Comparison of ENCODE assay signal across 13 cellular contexts in the genomic region with DNA sequence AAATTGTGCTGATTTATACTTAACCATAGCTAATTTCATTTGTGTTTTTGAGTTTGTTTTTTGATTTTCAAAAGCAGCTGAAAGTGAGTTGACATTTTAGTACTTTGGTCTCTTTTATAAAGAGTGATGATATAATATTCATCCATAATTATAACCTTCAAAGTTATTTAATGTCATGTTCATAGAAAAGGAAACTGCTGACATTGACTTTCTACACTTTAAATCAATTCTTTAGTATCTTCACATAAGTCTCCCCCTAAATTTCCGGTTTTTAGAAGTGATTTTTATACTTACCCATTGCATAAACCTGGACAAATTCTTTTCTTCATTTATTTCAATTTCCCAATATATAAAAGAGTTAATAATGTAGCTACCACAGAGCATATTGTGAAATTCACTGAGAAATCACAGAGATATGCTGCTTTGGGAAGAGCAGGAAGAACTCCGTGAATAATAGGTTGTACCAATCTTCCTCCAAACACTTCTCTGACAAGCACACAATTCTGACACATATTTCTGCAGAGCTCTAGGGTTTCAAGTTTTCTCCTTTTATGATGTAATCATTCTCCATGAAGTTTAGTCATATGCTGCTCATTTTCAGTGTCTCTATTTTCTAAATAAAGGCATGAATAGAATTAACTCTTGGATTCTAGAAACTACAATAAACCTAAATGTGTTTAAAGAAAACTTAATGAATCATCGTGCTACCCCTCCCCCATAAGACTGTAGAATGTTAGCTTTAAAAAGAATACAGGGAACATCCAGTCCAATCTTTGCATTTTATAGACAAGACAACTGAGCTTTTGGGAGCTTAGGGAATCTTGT. TPM values are rescaled to one million over a fixed set of nuclear protein-coding genes. Genes with fewer than 3 reads are reported as not detected.
A peak's percentile ranks its signal among the peaks of the same experiment; 100 is the strongest.
DNase-seq lines count a peak whose midpoint lies in the region; ATAC-seq, FAIRE-seq and TF ChIP-seq lines count a peak whose summit lies in the region.
"Had no signal": no experiment of that assay in that cellular context is flagged by ENCODE, and none has a peak within 500 bp of the region (broad histone marks: within the 10 kb centered on the region; RNA-seq: fewer than 3 reads in every experiment).

No MANE protein-coding gene starts in this region.

- FAIRE-seq in D721Med (lab: Jason Lieb, UNC) = no peak

- peaks cover 17% of the 10 kb centered on the region for H3K4me1 Mint-ChIP-seq in mesothelial cell of epicardium
- H3K4me1 Mint-ChIP-seq in CD14-positive monocyte = no peaks in the 10 kb centered on the region
- no peaks in the 10 kb centered on the region for H3K4me1 Mint-ChIP-seq in activated naive CD4-positive, alpha-beta T cell treated with anti-CD3 and anti-CD28 coated beads, Interleukin-2, amount 10 ng/mL, durations not matched to agents 7 days and 5 days
- H3K4me1 Mint-ChIP-seq: activated naive CD8-positive, alpha-beta T cell treated with anti-CD3 and anti-CD28 coated beads, Interleukin-2, amount 10 ng/mL, durations not matched to agents 7 days and 5 days had no signal

- H3K9me3 Mint-ChIP-seq in mesothelial cell of epicardium = peaks cover 17% of the 10 kb centered on the region
- H3K9me3 Mint-ChIP-seq in CD14-positive monocyte = peaks cover 0 to 9% (median 4%) of the 10 kb centered on the region in 7 donors
- no peaks in the 10 kb centered on the region for H3K9me3 Mint-ChIP-seq in activated naive CD4-positive, alpha-beta T cell treated with anti-CD3 and anti-CD28 coated beads, Interleukin-2, amount 10 ng/mL, durations not matched to agents 7 days and 5 days

- CTCF ChIA-PET in activated naive CD4-positive, alpha-beta T cell treated with anti-CD3 and anti-CD28 coated beads, Interleukin-2, amount 10 ng/mL, durations not matched to agents 7 days and 5 days (lab: Charles Lee) = interaction anchor here (1.1 kb wide), 1 partner anchor 610 kb away, joined by 3 read pairs; no protein-coding TSS in a partner anchor

- H3K27me3 Mint-ChIP-seq in mesothelial cell of epicardium (ENCODE audit: low read depth) (no peaks in the 10 kb centered on the region), CD14-positive monocyte (ENCODE audit: low read depth in 3 of 3) (peaks cover 0 to 4% (median 2%) of the 10 kb centered on the region in 3 donors)
- peaks cover 3% of the 10 kb centered on the region for H3K27me3 Mint-ChIP-seq in activated naive CD4-positive, alpha-beta T cell treated with anti-CD3 and anti-CD28 coated beads, Interleukin-2, amount 10 ng/mL, durations not matched to agents 7 days and 5 days

- H3K27ac Mint-ChIP-seq in mesothelial cell of epicardium = peak overlapping the region; percentile 27
- H3K27ac Mint-ChIP-seq in CD14-positive monocyte = no peak overlapping the region
- H3K27ac Mint-ChIP-seq in activated naive CD4-positive, alpha-beta T cell treated with anti-CD3 and anti-CD28 coated beads, Interleukin-2, amount 10 ng/mL, durations not matched to agents 7 days and 5 days = no peak overlapping the region
- H3K27ac Mint-ChIP-seq: activated naive CD8-positive, alpha-beta T cell treated with anti-CD3 and anti-CD28 coated beads, Interleukin-2, amount 10 ng/mL, durations not matched to agents 7 days and 5 days had no signal

- TF ChIP-seq CTCF in AG09309 (IDR thresholded peaks at IDR 0.05; ENCODE audit: control insufficient read depth, insufficient read depth, low read depth, low read length, missing control alignments) (no peak), choroid plexus epithelial cell (conservative IDR thresholded peaks at IDR 0.05; ENCODE audit: low read depth, low read length) (no peak), mesothelial cell of epicardium (IDR thresholded peaks at IDR 0.05; ENCODE audit: unreplicated experiment) (no peak), D721Med (IDR thresholded peaks at IDR 0.05; ENCODE audit: insufficient read depth, missing control alignments) (no peak), CD14-positive monocyte (IDR thresholded peaks at IDR 0.05) (no peak)

- intact Hi-C loops in CD14-positive monocyte (cut with micrococcal nuclease) = no loop called here

- DNase-seq in AG09309 (ENCODE audit: low read depth) = peak; percentile 93
- DNase-seq in M059J (ENCODE audit: low read depth) = peak; percentile 83
- DNase-seq in choroid plexus epithelial cell (ENCODE audit: low read depth) = peak; percentile 95
- DNase-seq in mesothelial cell of epicardium (ENCODE audit: low spot score in 2 of 2, unreplicated experiment in 2 of 2) = no peak
- DNase-seq in D721Med (ENCODE audit: insufficient read length, low spot score) = no peak
- DNase-seq in CD14-positive monocyte (ENCODE audit: low spot score) = no peak
- no peak for DNase-seq in activated naive CD4-positive, alpha-beta T cell treated with anti-CD3 and anti-CD28 coated beads, Interleukin-2, amount 10 ng/mL, durations not matched to agents 7 days and 5 days
- DNase-seq: activated CD4-positive, alpha-beta T cell treated with anti-CD3 and anti-CD28 coated beads, Interleukin-2, amount 50 U/mL, for 4 hours; activated naive CD8-positive, alpha-beta T cell treated with anti-CD3 and anti-CD28 coated beads, Interleukin-2, amount 10 ng/mL, durations not matched to agents 7 days and 5 days; head of caudate nucleus; NCI-H1092; substantia nigra had no signal

- H3K4me3 ChIP-seq in AG09309 (ENCODE audit: control insufficient read depth, low read depth, low read length) (no peak overlapping the region), choroid plexus epithelial cell (ENCODE audit: low read depth, low read length) (no peak overlapping the region)

- no peak for ATAC-seq in GM19328 (IDR thresholded peaks at IDR 0.05; ENCODE audit: unreplicated experiment)

- no peak overlapping the region for H3K4me3 Mint-ChIP-seq in mesothelial cell of epicardium
- H3K4me3 Mint-ChIP-seq in CD14-positive monocyte = no peak overlapping the region
- no peak overlapping the region for H3K4me3 Mint-ChIP-seq in activated naive CD4-positive, alpha-beta T cell treated with anti-CD3 and anti-CD28 coated beads, Interleukin-2, amount 10 ng/mL, durations not matched to agents 7 days and 5 days
- H3K4me3 Mint-ChIP-seq: activated naive CD8-positive, alpha-beta T cell treated with anti-CD3 and anti-CD28 coated beads, Interleukin-2, amount 10 ng/mL, durations not matched to agents 7 days and 5 days had no signal

- H3K36me3 Mint-ChIP-seq in mesothelial cell of epicardium (no peaks in the 10 kb centered on the region), CD14-positive monocyte (no peaks in the 10 kb centered on the region)
- H3K36me3 Mint-ChIP-seq in activated naive CD4-positive, alpha-beta T cell treated with anti-CD3 and anti-CD28 coated beads, Interleukin-2, amount 10 ng/mL, durations not matched to agents 7 days and 5 days = no peaks in the 10 kb centered on the region
- H3K36me3 Mint-ChIP-seq: activated naive CD8-positive, alpha-beta T cell treated with anti-CD3 and anti-CD28 coated beads, Interleukin-2, amount 10 ng/mL, durations not matched to agents 7 days and 5 days had no signal

RNA-seq across cellular contexts. Expression of a gene that starts 25.6 kb away (rescaled TPM):
- 15.1 and 21.6 TPM in 2 replicates for total RNA-seq in M059J (2014; rRNA removed; shearing (Covaris generic))
- total RNA-seq in mesothelial cell of epicardium = 36.8 to 44.4 TPM (median 43.2 TPM) in 3 replicates
- under 1 TPM; 0.20 to 0.39 TPM for polyA plus RNA-seq in CD14-positive monocyte

Comparison
In these comparisons a context has a peak if more than half of its experiments do, and no peak if none do; other contexts are left out.
1. DNase-seq: peak in AG09309 (single experiment), M059J (single experiment) and choroid plexus epithelial cell (single experiment); none in mesothelial cell of epicardium (0 of 2), D721Med (single experiment), CD14-positive monocyte (single experiment) and activated naive CD4-positive, alpha-beta T cell treated with anti-CD3 and anti-CD28 coated beads, Interleukin-2, amount 10 ng/mL, durations not matched to agents 7 days and 5 days (single experiment).